In the genomic region with DNA sequence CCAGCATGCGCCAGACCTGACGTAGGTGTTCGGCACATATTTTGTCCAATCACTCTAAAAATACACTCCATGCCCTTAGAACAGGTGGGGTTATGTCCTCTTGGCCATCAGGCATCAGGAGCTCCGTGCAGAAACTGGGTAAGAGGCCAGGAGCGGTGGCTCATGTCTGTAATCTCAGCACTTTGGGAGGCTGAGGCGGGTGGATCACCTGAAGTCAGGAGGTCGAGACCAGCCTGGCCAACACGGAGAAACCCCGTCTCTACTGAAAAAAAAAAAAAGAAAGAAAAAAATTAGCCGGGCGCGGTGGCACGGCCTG, we compare ENCODE assay signal across 9 cellular contexts. TPM values are rescaled to one million over a fixed set of nuclear protein-coding genes. Genes with fewer than 3 reads are reported as not detected.
A peak's percentile ranks its signal among the peaks of the same experiment; 100 is the strongest.
DNase-seq lines count a peak whose midpoint lies in the region; ATAC-seq, FAIRE-seq and TF ChIP-seq lines count a peak whose summit lies in the region.
"Not testable (repeated sequence)": the region's sequence is repeated elsewhere in the genome, so short reads cannot be mapped to it uniquely, and the experiment has no call there.
"Had no signal": no experiment of that assay in that cellular context is flagged by ENCODE, and none has a peak within 500 bp of the region (broad histone marks: within the 10 kb centered on the region; RNA-seq: fewer than 3 reads in every experiment).

No MANE protein-coding gene starts in this region.

- H3K27ac ChIP-seq in SJSA1 (peak overlapping the region; percentile 100), H1 (ENCODE audit: low read depth, low read length) (0 out of 2 replicates have a peak overlapping the region, but pooled peaks have one; percentile 98), neural cell (ENCODE audit: low read length) (peak overlapping the region; percentile 96)

- not testable (repeated sequence) for H3K9me2 ChIP-seq in neural cell (ENCODE audit: insufficient read depth, low read length)

- TF ChIP-seq RAD21 in H1 (IDR thresholded peaks at IDR 0.05 in 1 of 2, conservative IDR thresholded peaks at IDR 0.05 in 1 of 2; ENCODE audit: low read depth in 2 of 2, low read length in 2 of 2); neural cell (conservative IDR thresholded peaks at IDR 0.05): not testable (repeated sequence)

- H4K8ac ChIP-seq in H1 (ENCODE audit: extremely low read depth, insufficient read depth, low read length), result not testable (repeated sequence)

- peak overlapping the region; percentile 95 for H3K4me3 Mint-ChIP-seq in activated naive CD8-positive, alpha-beta T cell
- H3K4me3 Mint-ChIP-seq in immature natural killer cell, result peak overlapping the region; percentile 85 to 97 (median 96)
- peak overlapping the region; percentile 92 for H3K4me3 Mint-ChIP-seq in stimulated activated naive CD8-positive, alpha-beta T cell treated with anti-CD3 and anti-CD28 coated beads, Interleukin-15, Interleukin-2, amounts not matched to agents 100 ng/mL and 50 ng/mL, for 24 hours

- H3K4me3 ChIP-seq in SJSA1, result 0 out of 2 replicates have a peak overlapping the region, but pooled peaks have one; percentile 0
- peak overlapping the region in 2 of 4 experiments; percentile 7 to 24; a peak in 2 of 8 replicates for H3K4me3 ChIP-seq in H1 (ENCODE audit: extremely low read depth in 1 of 4, insufficient read depth in 2 of 4, low read depth in 3 of 4, low read length in 4 of 4)
- H3K4me3 ChIP-seq in neural cell (ENCODE audit: low read length), result peak overlapping the region; percentile 97

- not testable (repeated sequence) for H2BK120ac ChIP-seq in H1 (replicated peaks; ENCODE audit: low read depth, low read length)

- not testable (repeated sequence) for TF ChIP-seq CTCF in H1 (IDR thresholded peaks at IDR 0.05; ENCODE audit: control extremely low read depth in 1 of 3, insufficient read depth in 1 of 3, low read depth in 1 of 3, low read length in 3 of 3); neural cell (IDR thresholded peaks at IDR 0.05; ENCODE audit: poor library complexity, severe bottlenecking)

- peaks cover 51% of the 10 kb centered on the region for H3K4me1 ChIP-seq in SJSA1 (replicated peaks)
- not testable (repeated sequence) for H3K4me1 ChIP-seq in H1 (replicated peaks in 1 of 4; ENCODE audit: control insufficient read depth in 3 of 4, insufficient read depth in 4 of 4, low read length in 3 of 4)

- H3K79me1 ChIP-seq in H1 (ENCODE audit: low read depth, low read length), result not testable (repeated sequence)

- H3K4me1 Mint-ChIP-seq in activated naive CD8-positive, alpha-beta T cell (ENCODE audit: low read depth), result peaks cover 40% of the 10 kb centered on the region
- peaks cover 43 to 46% of the 10 kb centered on the region in 2 donors for H3K4me1 Mint-ChIP-seq in immature natural killer cell
- H3K4me1 Mint-ChIP-seq in stimulated activated naive CD8-positive, alpha-beta T cell treated with anti-CD3 and anti-CD28 coated beads, Interleukin-15, Interleukin-2, amounts not matched to agents 100 ng/mL and 50 ng/mL, for 24 hours (ENCODE audit: low read depth), result peaks cover 43% of the 10 kb centered on the region

- WGBS in H1 (ENCODE audit: extremely low coverage in 1 of 2, insufficient coverage in 1 of 2, insufficient read length in 1 of 2, insufficient replicate concordance in 2 of 2, low coverage in 1 of 2, low lambda C conversion rate in 2 of 2, missing lambda C conversion rate in 1 of 2), 2 experiments, result 56% methylated on average over 8 of the region's 13 CpGs; no CpG with 5 or more reads in 1 of the 2 experiments

- H3K23me2 ChIP-seq in H1 (ENCODE audit: low read depth, low read length), result not testable (repeated sequence)

- not testable (repeated sequence) for H3K18ac ChIP-seq in H1 (ENCODE audit: extremely low read depth, low read length)

- not testable (repeated sequence) for H3K9me3 Mint-ChIP-seq in activated naive CD8-positive, alpha-beta T cell (ENCODE audit: low read depth); immature natural killer cell; stimulated activated naive CD8-positive, alpha-beta T cell treated with anti-CD3 and anti-CD28 coated beads, Interleukin-15, Interleukin-2, amounts not matched to agents 100 ng/mL and 50 ng/mL, for 24 hours

- not testable (repeated sequence) for H2AK5ac ChIP-seq in H1 (ENCODE audit: low read depth, low read length)

- ATAC-seq in HG03342 (IDR thresholded peaks at IDR 0.05; ENCODE audit: unreplicated experiment), result peak; percentile 5

- H3K9me3 ChIP-seq in SJSA1 (replicated peaks); H1 (ENCODE audit: insufficient read depth in 2 of 2, low read depth in 1 of 2, low read length in 1 of 2); neural cell (ENCODE audit: low read length): not testable (repeated sequence)

- TF ChIP-seq EP300 in H1 (IDR thresholded peaks at IDR 0.05; ENCODE audit: borderline replicate concordance in 1 of 2, low read depth in 2 of 2, low read length in 2 of 2); neural cell (conservative IDR thresholded peaks at IDR 0.05; ENCODE audit: poor library complexity, severe bottlenecking): not testable (repeated sequence)

- H2BK12ac ChIP-seq in H1 (ENCODE audit: low read depth, low read length), result peak overlapping the region; percentile 10; the same call in 1 of the 2 replicates

- H3K9ac ChIP-seq in H1 (replicated peaks in 1 of 4; ENCODE audit: extremely low read depth in 1 of 4, low read depth in 3 of 4, low read length in 3 of 4) (0 out of 7 replicates have a peak overlapping the region, but pooled peaks of 1 of the 4 experiments have one; percentile 16), neural cell (ENCODE audit: low read length) (peak overlapping the region; percentile 89)

- not testable (repeated sequence) for H4K5ac ChIP-seq in H1 (ENCODE audit: insufficient read length, low read depth, low read length)

- not testable (repeated sequence) for H3K36me3 Mint-ChIP-seq in activated naive CD8-positive, alpha-beta T cell; immature natural killer cell
- peaks cover 25% of the 10 kb centered on the region for H3K36me3 Mint-ChIP-seq in stimulated activated naive CD8-positive, alpha-beta T cell treated with anti-CD3 and anti-CD28 coated beads, Interleukin-15, Interleukin-2, amounts not matched to agents 100 ng/mL and 50 ng/mL, for 24 hours (ENCODE audit: low read depth)

- H3K36me3 ChIP-seq in SJSA1, result peaks cover 48% of the 10 kb centered on the region
- not testable (repeated sequence) for H3K36me3 ChIP-seq in H1 (ENCODE audit: control insufficient read depth in 2 of 4, insufficient read depth in 4 of 4, low read length in 3 of 4); neural cell (ENCODE audit: insufficient read depth, low read length)

- H3K14ac ChIP-seq in H1 (ENCODE audit: insufficient read length), result not testable (repeated sequence)

- H3K4ac ChIP-seq in H1 (replicated peaks; ENCODE audit: insufficient read length, low read depth, low read length), result peak overlapping the region; percentile 97

- not testable (repeated sequence) for H2AFZ ChIP-seq in H1 (ENCODE audit: low read length); neural cell (ENCODE audit: low read depth, low read length)

- not testable (repeated sequence) for H3F3A ChIP-seq in neural cell (ENCODE audit: insufficient read depth, low read length, poor library complexity, severe bottlenecking)

- H3K27me3 ChIP-seq in SJSA1 (replicated peaks); H1 (replicated peaks in 1 of 4; ENCODE audit: control insufficient read depth in 3 of 4, extremely low read depth in 1 of 4, insufficient read depth in 3 of 4, low read length in 3 of 4); neural cell (ENCODE audit: insufficient read depth, low read depth, low read length): not testable (repeated sequence)

- H3K4me2 ChIP-seq in H1 (ENCODE audit: insufficient read depth in 1 of 2, low read depth in 2 of 2, low read length in 2 of 2) (peak overlapping the region; percentile 43 to 53), neural cell (ENCODE audit: low read length) (peak overlapping the region; percentile 42)

- not testable (repeated sequence) for H3K56ac ChIP-seq in H1 (replicated peaks; ENCODE audit: insufficient read length, low read depth, low read length)

- not testable (repeated sequence) for TF ChIP-seq POLR2A in H1 (IDR thresholded peaks at IDR 0.05; ENCODE audit: control extremely low read depth in 1 of 2, low read depth in 2 of 2, low read length in 2 of 2)

- not testable (repeated sequence) for FAIRE-seq in H1 (lab: Jason Lieb, UNC)

- peak overlapping the region; percentile 100 for H3K27ac Mint-ChIP-seq in activated naive CD8-positive, alpha-beta T cell
- peak overlapping the region; percentile 99 to 100 (median 100) for H3K27ac Mint-ChIP-seq in immature natural killer cell
- H3K27ac Mint-ChIP-seq in stimulated activated naive CD8-positive, alpha-beta T cell treated with anti-CD3 and anti-CD28 coated beads, Interleukin-15, Interleukin-2, amounts not matched to agents 100 ng/mL and 50 ng/mL, for 24 hours, result peak overlapping the region; percentile 99

- DNase-seq in AG08395 (ENCODE audit: low spot score), result peak; percentile 20
- not testable (repeated sequence) for DNase-seq in SJSA1 (ENCODE audit: low read depth in 1 of 2, low spot score in 2 of 2); H1 (ENCODE audit: low read depth in 1 of 2, low spot score in 2 of 2)
- peak in 1 of 3 donors; percentile 14 for DNase-seq in immature natural killer cell

- CTCF ChIA-PET in H1 (lab: Charles Lee; ENCODE audit: partially characterized antibody), result interaction anchor here (1.0 to 1.3 kb wide), 2 partner anchors 34 to 204 kb away, joined by 3 read pairs; no protein-coding TSS in a partner anchor

- H2BK20ac ChIP-seq in H1 (ENCODE audit: low read length), result not testable (repeated sequence)

- H2BK5ac ChIP-seq in H1 (ENCODE audit: low read depth, low read length), result peak overlapping the region; percentile 69; the same call in 1 of the 2 replicates

- POLR2A ChIA-PET in H1 (lab: Charles Lee; ENCODE audit: partially characterized antibody), result interaction anchor here (0.8 to 13.9 kb wide), 39 partner anchors 10 to 494 kb away, joined by 3 to 399 read pairs (median 6); a partner anchor contains a TSS

- not testable (repeated sequence) for H4K91ac ChIP-seq in H1 (replicated peaks; ENCODE audit: insufficient read length, low read length)

- not testable (repeated sequence) for H3K27me3 Mint-ChIP-seq in activated naive CD8-positive, alpha-beta T cell; stimulated activated naive CD8-positive, alpha-beta T cell treated with anti-CD3 and anti-CD28 coated beads, Interleukin-15, Interleukin-2, amounts not matched to agents 100 ng/mL and 50 ng/mL, for 24 hours
- H3K27me3 Mint-ChIP-seq in immature natural killer cell (ENCODE audit: low read depth in 3 of 3), result peaks cover 13 to 24% (median 16%) of the 10 kb centered on the region in 3 donors

- H4K20me1 ChIP-seq in H1 (replicated peaks in 1 of 2; ENCODE audit: control insufficient read depth in 1 of 2, insufficient read depth in 2 of 2, low read length in 2 of 2); neural cell (ENCODE audit: insufficient read depth): not testable (repeated sequence)

- not testable (repeated sequence) for H3K23ac ChIP-seq in H1 (ENCODE audit: insufficient read length)

- H2BK15ac ChIP-seq in H1 (ENCODE audit: low read length), result not testable (repeated sequence)

- H3K79me2 ChIP-seq in H1 (ENCODE audit: control insufficient read depth in 1 of 2, insufficient read depth in 2 of 2, low read length in 2 of 2) (peaks cover 26 to 34% of the 10 kb centered on the region in 2 experiments), neural cell (replicated peaks; ENCODE audit: insufficient read depth, low read length) (peaks cover 33% of the 10 kb centered on the region)

RNA-seq across cellular contexts. Expression of a gene that starts 1.1 kb away (rescaled TPM):
- 33.3 and 34.6 TPM in 2 replicates for total RNA-seq in SJSA1 (2014; rRNA removed; shearing (Covaris generic))
- 77.3 and 84.6 TPM in 2 replicates for total RNA-seq in H1 (2021; fragmentation: NEBNext Ultra II Directional; extraction: Animal tissue kit (Norgen Biotek cat#: 25700))
- polyA plus RNA-seq in H1 (2011; rRNA removed) (43.5 and 44.7 TPM in 2 replicates), immature natural killer cell (10 to 100 TPM; 54.4 to 77.2 (median 73.6) TPM), neural cell (56.9 and 63.1 TPM in 2 replicates)
- 52.1 TPM for polyA plus RNA-seq in H1 (2011; cell fraction: cytosol; rRNA removed)
- polyA plus RNA-seq in H1 (2011; cell fraction: nucleus; rRNA removed), result 77.2 TPM
- 69.9 to 94.7 TPM (median 73.5 TPM) in 4 replicates for polyA plus RNA-seq in H1 (2012, experiment 1 of 2)
- 78.6 TPM for polyA plus RNA-seq in H1 (2012, experiment 2 of 2)
- 38.1 TPM for polyA plus RNA-seq in H1 (2013, experiment 1 of 2)
- 36.7 TPM for polyA plus RNA-seq in H1 (2013, experiment 2 of 2)
- polyA minus RNA-seq in H1 (2011; rRNA and poly(A)+ RNA removed), result 67.2 and 70.1 TPM in 2 replicates
- 40.0 TPM for polyA minus RNA-seq in H1 (2011; cell fraction: cytosol; rRNA and poly(A)+ RNA removed)
- 36.9 TPM for polyA minus RNA-seq in H1 (2011; cell fraction: nucleus; rRNA and poly(A)+ RNA removed)
- 50.6 and 52.3 TPM in 2 replicates for polyA minus RNA-seq in neural cell

RNA-seq across cellular contexts. Expression of a gene that starts 24.6 kb away (rescaled TPM):
- total RNA-seq in SJSA1 (2014; rRNA removed; shearing (Covaris generic)), result not detected in 2 replicates
- 0.52 and 0.84 TPM in 2 replicates for total RNA-seq in H1 (2021; fragmentation: NEBNext Ultra II Directional; extraction: Animal tissue kit (Norgen Biotek cat#: 25700))
- polyA plus RNA-seq in H1 (2011; rRNA removed) (0.12 TPM in 1 of 2 replicates, not detected in the other), immature natural killer cell (under 1 TPM in 1 of 3 donors, not detected in 2; 0.35 TPM), neural cell (not detected in 2 replicates)
- polyA plus RNA-seq in H1 (2011; cell fraction: cytosol; rRNA removed), result not detected
- not detected for polyA plus RNA-seq in H1 (2011; cell fraction: nucleus; rRNA removed)
- polyA plus RNA-seq in H1 (2012, experiment 1 of 2), result not detected in 4 replicates
- polyA plus RNA-seq in H1 (2012, experiment 2 of 2), result not detected
- not detected for polyA plus RNA-seq in H1 (2013, experiment 1 of 2)
- polyA plus RNA-seq in H1 (2013, experiment 2 of 2), result 0.15 TPM
- 0.49 and 0.50 TPM in 2 replicates for polyA minus RNA-seq in H1 (2011; rRNA and poly(A)+ RNA removed)
- 1.5 TPM for polyA minus RNA-seq in H1 (2011; cell fraction: cytosol; rRNA and poly(A)+ RNA removed)
- 1.8 TPM for polyA minus RNA-seq in H1 (2011; cell fraction: nucleus; rRNA and poly(A)+ RNA removed)
- polyA minus RNA-seq in neural cell, result not detected in 2 replicates
- polyA plus RNA-seq: foreskin keratinocyte had no signal

RNA-seq across cellular contexts. Expression of a gene that starts 33.4 kb away (rescaled TPM):
- 91.3 and 149 TPM in 2 replicates for total RNA-seq in SJSA1 (2014; rRNA removed; shearing (Covaris generic))
- 75.3 and 82.5 TPM in 2 replicates for total RNA-seq in H1 (2021; fragmentation: NEBNext Ultra II Directional; extraction: Animal tissue kit (Norgen Biotek cat#: 25700))
- polyA plus RNA-seq in H1 (2011; rRNA removed), result 113 and 160 TPM in 2 replicates
- 64.2 TPM for polyA plus RNA-seq in H1 (2011; cell fraction: cytosol; rRNA removed)
- 72.4 TPM for polyA plus RNA-seq in H1 (2011; cell fraction: nucleus; rRNA removed)
- polyA plus RNA-seq in H1 (2012, experiment 1 of 2), result 73.0 to 99.5 TPM (median 89.7 TPM) in 4 replicates
- 83.5 TPM for polyA plus RNA-seq in H1 (2012, experiment 2 of 2)
- 94.8 TPM for polyA plus RNA-seq in H1 (2013, experiment 1 of 2)
- polyA plus RNA-seq in H1 (2013, experiment 2 of 2), result 107 TPM
- 56.6 and 58.6 TPM in 2 replicates for polyA minus RNA-seq in H1 (2011; rRNA and poly(A)+ RNA removed)
- polyA minus RNA-seq in H1 (2011; cell fraction: cytosol; rRNA and poly(A)+ RNA removed), result 50.7 TPM
- polyA minus RNA-seq in H1 (2011; cell fraction: nucleus; rRNA and poly(A)+ RNA removed), result 29.5 TPM
- 100 to 1,000 TPM in 1 of 3 donors, 10 to 100 TPM in 2; 52.2 to 117 (median 77.7) TPM for polyA plus RNA-seq in immature natural killer cell
- polyA plus RNA-seq in neural cell, result 17.2 and 20.2 TPM in 2 replicates
- polyA minus RNA-seq in neural cell, result 23.4 and 24.1 TPM in 2 replicates
